ENCODE assay signal across 2 cellular contexts in genomic region chr1:11682799-11683198, GRCh38.
TF ChIP-seq lines count a peak whose summit lies in the region.

No MANE protein-coding gene starts in this region.

TF ChIP-seq in GM23338, 12 proteins besides CTCF, POLR2A, EP300 and RAD21 (continued from another document):
- TF ChIP-seq, protein P1, sequence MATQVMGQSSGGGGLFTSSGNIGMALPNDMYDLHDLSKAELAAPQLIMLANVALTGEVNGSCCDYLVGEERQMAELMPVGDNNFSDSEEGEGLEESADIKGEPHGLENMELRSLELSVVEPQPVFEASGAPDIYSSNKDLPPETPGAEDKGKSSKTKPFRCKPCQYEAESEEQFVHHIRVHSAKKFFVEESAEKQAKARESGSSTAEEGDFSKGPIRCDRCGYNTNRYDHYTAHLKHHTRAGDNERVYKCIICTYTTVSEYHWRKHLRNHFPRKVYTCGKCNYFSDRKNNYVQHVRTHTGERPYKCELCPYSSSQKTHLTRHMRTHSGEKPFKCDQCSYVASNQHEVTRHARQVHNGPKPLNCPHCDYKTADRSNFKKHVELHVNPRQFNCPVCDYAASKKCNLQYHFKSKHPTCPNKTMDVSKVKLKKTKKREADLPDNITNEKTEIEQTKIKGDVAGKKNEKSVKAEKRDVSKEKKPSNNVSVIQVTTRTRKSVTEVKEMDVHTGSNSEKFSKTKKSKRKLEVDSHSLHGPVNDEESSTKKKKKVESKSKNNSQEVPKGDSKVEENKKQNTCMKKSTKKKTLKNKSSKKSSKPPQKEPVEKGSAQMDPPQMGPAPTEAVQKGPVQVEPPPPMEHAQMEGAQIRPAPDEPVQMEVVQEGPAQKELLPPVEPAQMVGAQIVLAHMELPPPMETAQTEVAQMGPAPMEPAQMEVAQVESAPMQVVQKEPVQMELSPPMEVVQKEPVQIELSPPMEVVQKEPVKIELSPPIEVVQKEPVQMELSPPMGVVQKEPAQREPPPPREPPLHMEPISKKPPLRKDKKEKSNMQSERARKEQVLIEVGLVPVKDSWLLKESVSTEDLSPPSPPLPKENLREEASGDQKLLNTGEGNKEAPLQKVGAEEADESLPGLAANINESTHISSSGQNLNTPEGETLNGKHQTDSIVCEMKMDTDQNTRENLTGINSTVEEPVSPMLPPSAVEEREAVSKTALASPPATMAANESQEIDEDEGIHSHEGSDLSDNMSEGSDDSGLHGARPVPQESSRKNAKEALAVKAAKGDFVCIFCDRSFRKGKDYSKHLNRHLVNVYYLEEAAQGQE (IDR thresholded peaks at IDR 0.05; ENCODE audit: unreplicated experiment): no peak
- TF ChIP-seq, protein P2, sequence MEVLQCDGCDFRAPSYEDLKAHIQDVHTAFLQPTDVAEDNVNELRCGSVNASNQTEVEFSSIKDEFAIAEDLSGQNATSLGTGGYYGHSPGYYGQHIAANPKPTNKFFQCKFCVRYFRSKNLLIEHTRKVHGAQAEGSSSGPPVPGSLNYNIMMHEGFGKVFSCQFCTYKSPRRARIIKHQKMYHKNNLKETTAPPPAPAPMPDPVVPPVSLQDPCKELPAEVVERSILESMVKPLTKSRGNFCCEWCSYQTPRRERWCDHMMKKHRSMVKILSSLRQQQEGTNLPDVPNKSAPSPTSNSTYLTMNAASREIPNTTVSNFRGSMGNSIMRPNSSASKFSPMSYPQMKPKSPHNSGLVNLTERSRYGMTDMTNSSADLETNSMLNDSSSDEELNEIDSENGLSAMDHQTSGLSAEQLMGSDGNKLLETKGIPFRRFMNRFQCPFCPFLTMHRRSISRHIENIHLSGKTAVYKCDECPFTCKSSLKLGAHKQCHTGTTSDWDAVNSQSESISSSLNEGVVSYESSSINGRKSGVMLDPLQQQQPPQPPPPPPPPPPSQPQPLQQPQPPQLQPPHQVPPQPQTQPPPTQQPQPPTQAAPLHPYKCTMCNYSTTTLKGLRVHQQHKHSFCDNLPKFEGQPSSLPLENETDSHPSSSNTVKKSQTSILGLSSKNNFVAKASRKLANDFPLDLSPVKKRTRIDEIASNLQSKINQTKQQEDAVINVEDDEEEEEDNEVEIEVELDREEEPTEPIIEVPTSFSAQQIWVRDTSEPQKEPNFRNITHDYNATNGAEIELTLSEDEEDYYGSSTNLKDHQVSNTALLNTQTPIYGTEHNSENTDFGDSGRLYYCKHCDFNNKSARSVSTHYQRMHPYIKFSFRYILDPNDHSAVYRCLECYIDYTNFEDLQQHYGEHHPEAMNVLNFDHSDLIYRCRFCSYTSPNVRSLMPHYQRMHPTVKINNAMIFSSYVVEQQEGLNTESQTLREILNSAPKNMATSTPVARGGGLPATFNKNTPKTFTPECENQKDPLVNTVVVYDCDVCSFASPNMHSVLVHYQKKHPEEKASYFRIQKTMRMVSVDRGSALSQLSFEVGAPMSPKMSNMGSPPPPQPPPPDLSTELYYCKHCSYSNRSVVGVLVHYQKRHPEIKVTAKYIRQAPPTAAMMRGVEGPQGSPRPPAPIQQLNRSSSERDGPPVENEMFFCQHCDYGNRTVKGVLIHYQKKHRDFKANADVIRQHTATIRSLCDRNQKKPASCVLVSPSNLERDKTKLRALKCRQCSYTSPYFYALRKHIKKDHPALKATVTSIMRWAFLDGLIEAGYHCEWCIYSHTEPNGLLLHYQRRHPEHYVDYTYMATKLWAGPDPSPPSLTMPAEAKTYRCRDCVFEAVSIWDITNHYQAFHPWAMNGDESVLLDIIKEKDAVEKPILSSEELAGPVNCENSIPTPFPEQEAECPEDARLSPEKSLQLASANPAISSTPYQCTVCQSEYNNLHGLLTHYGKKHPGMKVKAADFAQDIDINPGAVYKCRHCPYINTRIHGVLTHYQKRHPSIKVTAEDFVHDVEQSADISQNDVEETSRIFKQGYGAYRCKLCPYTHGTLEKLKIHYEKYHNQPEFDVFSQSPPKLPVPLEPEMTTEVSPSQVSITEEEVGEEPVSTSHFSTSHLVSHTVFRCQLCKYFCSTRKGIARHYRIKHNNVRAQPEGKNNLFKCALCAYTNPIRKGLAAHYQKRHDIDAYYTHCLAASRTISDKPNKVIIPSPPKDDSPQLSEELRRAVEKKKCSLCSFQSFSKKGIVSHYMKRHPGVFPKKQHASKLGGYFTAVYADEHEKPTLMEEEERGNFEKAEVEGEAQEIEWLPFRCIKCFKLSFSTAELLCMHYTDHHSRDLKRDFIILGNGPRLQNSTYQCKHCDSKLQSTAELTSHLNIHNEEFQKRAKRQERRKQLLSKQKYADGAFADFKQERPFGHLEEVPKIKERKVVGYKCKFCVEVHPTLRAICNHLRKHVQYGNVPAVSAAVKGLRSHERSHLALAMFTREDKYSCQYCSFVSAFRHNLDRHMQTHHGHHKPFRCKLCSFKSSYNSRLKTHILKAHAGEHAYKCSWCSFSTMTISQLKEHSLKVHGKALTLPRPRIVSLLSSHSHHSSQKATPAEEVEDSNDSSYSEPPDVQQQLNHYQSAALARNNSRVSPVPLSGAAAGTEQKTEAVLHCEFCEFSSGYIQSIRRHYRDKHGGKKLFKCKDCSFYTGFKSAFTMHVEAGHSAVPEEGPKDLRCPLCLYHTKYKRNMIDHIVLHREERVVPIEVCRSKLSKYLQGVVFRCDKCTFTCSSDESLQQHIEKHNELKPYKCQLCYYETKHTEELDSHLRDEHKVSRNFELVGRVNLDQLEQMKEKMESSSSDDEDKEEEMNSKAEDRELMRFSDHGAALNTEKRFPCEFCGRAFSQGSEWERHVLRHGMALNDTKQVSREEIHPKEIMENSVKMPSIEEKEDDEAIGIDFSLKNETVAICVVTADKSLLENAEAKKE (CRISPR knock-in tag; IDR thresholded peaks at IDR 0.05): no peak
- TF ChIP-seq STAT1 (IDR thresholded peaks at IDR 0.05; ENCODE audit: unreplicated experiment) (no peak), EZH2 (IDR thresholded peaks at IDR 0.05; ENCODE audit: low read depth, unreplicated experiment) (no peak), JUNB (IDR thresholded peaks at IDR 0.05; ENCODE audit: unreplicated experiment) (no peak), ZNF114 (CRISPR knock-in tag; IDR thresholded peaks at IDR 0.05) (no peak), ZNF331 (CRISPR knock-in tag; IDR thresholded peaks at IDR 0.05; ENCODE audit: low read depth) (no peak), POLR2AphosphoS5 (IDR thresholded peaks at IDR 0.05; ENCODE audit: low read depth) (no peak; the same call in 1 of the 2 replicates), ETS1 (IDR thresholded peaks at IDR 0.05) (no peak)

TF ChIP-seq in neural cell, 6 proteins besides CTCF, POLR2A, EP300 and RAD21 (continued from another document):
- TF ChIP-seq, protein P1 (IDR thresholded peaks at IDR 0.05; ENCODE audit: borderline replicate concordance): no peak
- TF ChIP-seq POLR2AphosphoS5 (IDR thresholded peaks at IDR 0.05) (no peak), EZH2 (IDR thresholded peaks at IDR 0.05; ENCODE audit: borderline replicate concordance, insufficient read depth, low read length, poor library complexity, severe bottlenecking) (no peak), MXI1 (conservative IDR thresholded peaks at IDR 0.05; ENCODE audit: poor library complexity, severe bottlenecking) (no peak), TAF1 (IDR thresholded peaks at IDR 0.05; ENCODE audit: low read depth) (no peak)
